22 cellular contexts compared by ENCODE assay signal in the genomic region with DNA sequence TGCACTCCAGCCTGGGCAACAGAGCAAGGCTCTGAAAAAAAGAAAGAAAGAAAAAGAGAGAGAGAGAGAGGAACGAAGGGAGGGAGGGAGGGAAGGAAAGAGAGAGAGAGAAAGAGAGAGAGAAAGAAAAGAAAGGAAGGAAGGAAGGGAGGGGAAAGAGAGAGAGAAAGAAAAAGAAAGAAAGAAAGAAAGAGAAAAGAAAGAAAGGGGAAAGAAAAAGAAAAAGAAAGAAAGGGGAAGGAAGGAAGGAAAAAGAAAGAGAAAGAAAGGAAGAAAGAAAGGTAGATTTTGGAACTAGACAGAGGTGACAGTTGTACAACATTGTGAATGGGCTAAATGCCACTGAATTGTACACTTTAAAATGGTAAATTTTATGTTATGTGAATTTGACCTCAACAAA. TPM values are rescaled to one million over a fixed set of nuclear protein-coding genes. Genes with fewer than 3 reads are reported as not detected.
DNase-seq lines count a peak whose midpoint lies in the region; ATAC-seq, FAIRE-seq and TF ChIP-seq lines count a peak whose summit lies in the region.
"Had no signal": no experiment of that assay in that cellular context is flagged by ENCODE, and none has a peak within 500 bp of the region (broad histone marks: within the 10 kb centered on the region; RNA-seq: fewer than 3 reads in every experiment).

No MANE protein-coding gene starts in this region.

- peak overlapping the region; percentile 2 for H3K27ac Mint-ChIP-seq in neural progenitor cell
- H3K27ac Mint-ChIP-seq in activated T-helper 1 cell treated with anti-CD3 and anti-CD28 coated beads, Interleukin-12 subunit alpha, Interleukin-12 subunit beta, Interleukin-2, Interleukin-4 antibody, amounts not matched to agents 30 ng/mL and 10 ng/mL and 1 ng/mL, durations not matched to agents 14 hours and 24 hours and 36 hours, result no peak overlapping the region
- H3K27ac Mint-ChIP-seq: B cell; CD14-positive monocyte; CD4-positive, CD25-positive, alpha-beta regulatory T cell; CD8-positive, alpha-beta memory T cell had no signal

- H3K27me3 Mint-ChIP-seq in neural progenitor cell (ENCODE audit: insufficient read depth, low read depth), result peaks cover 13% of the 10 kb centered on the region
- peaks cover 20% of the 10 kb centered on the region for H3K27me3 Mint-ChIP-seq in activated T-helper 1 cell treated with anti-CD3 and anti-CD28 coated beads, Interleukin-12 subunit alpha, Interleukin-12 subunit beta, Interleukin-2, Interleukin-4 antibody, amounts not matched to agents 30 ng/mL and 10 ng/mL and 1 ng/mL, durations not matched to agents 14 hours and 24 hours and 36 hours (ENCODE audit: insufficient read depth)

- no peak for TF ChIP-seq EP300 in K562 (IDR thresholded peaks at IDR 0.05; ENCODE audit: low read length)

- peak overlapping the region; percentile 22; the same call in 1 of the 2 replicates for H3K4me2 ChIP-seq in BLaER1
- no peak overlapping the region for H3K4me2 ChIP-seq in K562 (ENCODE audit: insufficient read depth, low read length)
- no peak overlapping the region for H3K4me2 ChIP-seq in neural progenitor cell
- H3K4me2 ChIP-seq: A549 had no signal

- H3K27ac ChIP-seq in BLaER1 (no peak overlapping the region), K562 (ENCODE audit: extremely low read depth, low read depth, low read length) (no peak overlapping the region), neural progenitor cell (no peak overlapping the region)
- H3K27ac ChIP-seq: 22Rv1, A549 had no signal

- H3K4me1 ChIP-seq in BLaER1 (peaks cover 17% of the 10 kb centered on the region), K562 (replicated peaks in 1 of 2; ENCODE audit: control insufficient read depth in 2 of 2, insufficient read depth in 2 of 2, low read length in 2 of 2) (no peaks in the 10 kb centered on the region), neural progenitor cell (peaks cover 5% of the 10 kb centered on the region)
- H3K4me1 ChIP-seq: Caco-2 had no signal

- in situ Hi-C loops in K562 (cut with MboI), result no loop called here

- H4K20me1 ChIP-seq in BLaER1, result no peaks in the 10 kb centered on the region
- no peaks in the 10 kb centered on the region for H4K20me1 ChIP-seq in K562 (replicated peaks; ENCODE audit: control insufficient read depth, insufficient read depth, low read length)
- no peaks in the 10 kb centered on the region for H4K20me1 ChIP-seq in neural progenitor cell (ENCODE audit: low read depth)

- CTCF ChIA-PET in K562 (lab: Yijun Ruan, JAX; ENCODE audit: low intra/inter-chr PET ratio), result no interaction called here

- POLR2A ChIA-PET in K562 (lab: Yijun Ruan, JAX), result no interaction called here

- H3K27me3 ChIP-seq in BLaER1 (no peaks in the 10 kb centered on the region), K562 (ENCODE audit: control insufficient read depth in 2 of 2, insufficient read depth in 2 of 2, low read length in 2 of 2) (peaks cover 3 to 43% of the 10 kb centered on the region in 2 experiments; a peak in 2 of 5 replicates), neural progenitor cell (no peaks in the 10 kb centered on the region)

- peaks cover 35% of the 10 kb centered on the region for H3K4me1 Mint-ChIP-seq in neural progenitor cell
- peaks cover 3% of the 10 kb centered on the region for H3K4me1 Mint-ChIP-seq in activated T-helper 1 cell treated with anti-CD3 and anti-CD28 coated beads, Interleukin-12 subunit alpha, Interleukin-12 subunit beta, Interleukin-2, Interleukin-4 antibody, amounts not matched to agents 30 ng/mL and 10 ng/mL and 1 ng/mL, durations not matched to agents 14 hours and 24 hours and 36 hours (ENCODE audit: low read depth)

- TF ChIP-seq POLR2A in K562 (conservative IDR thresholded peaks at IDR 0.05), result no peak

- intact Hi-C loops in K562 (cut with micrococcal nuclease), result no loop called here
- intact Hi-C loops in activated T-helper 1 cell treated with anti-CD3 and anti-CD28 coated beads, Interleukin-12 subunit alpha, Interleukin-12 subunit beta, Interleukin-2, Interleukin-4 antibody, amounts not matched to agents 30 ng/mL and 10 ng/mL and 1 ng/mL, durations not matched to agents 14 hours and 24 hours and 36 hours (cut with micrococcal nuclease), result no loop called here

- H3K36me3 ChIP-seq in BLaER1 (no peaks in the 10 kb centered on the region), K562 (ENCODE audit: control insufficient read depth, insufficient read depth, low read length) (no peaks in the 10 kb centered on the region), neural progenitor cell (no peaks in the 10 kb centered on the region)

- no peak for ATAC-seq in K562
- ATAC-seq: A549 had no signal

- no peaks in the 10 kb centered on the region for H3K36me3 Mint-ChIP-seq in neural progenitor cell
- no peaks in the 10 kb centered on the region for H3K36me3 Mint-ChIP-seq in activated T-helper 1 cell treated with anti-CD3 and anti-CD28 coated beads, Interleukin-12 subunit alpha, Interleukin-12 subunit beta, Interleukin-2, Interleukin-4 antibody, amounts not matched to agents 30 ng/mL and 10 ng/mL and 1 ng/mL, durations not matched to agents 14 hours and 24 hours and 36 hours (ENCODE audit: low read depth)
- H3K36me3 Mint-ChIP-seq: CD14-positive monocyte; CD4-positive, CD25-positive, alpha-beta regulatory T cell had no signal

- H3K9ac ChIP-seq in BLaER1, result no peak overlapping the region
- no peak overlapping the region for H3K9ac ChIP-seq in K562 (ENCODE audit: insufficient read depth in 1 of 2, low read depth in 2 of 2, low read length in 2 of 2)
- no peak overlapping the region for H3K9ac ChIP-seq in neural progenitor cell

- TF ChIP-seq CTCF in K562 (IDR thresholded peaks at IDR 0.05 in 2 of 3, conservative IDR thresholded peaks at IDR 0.05 in 1 of 3; ENCODE audit: insufficient read depth in 2 of 3, low read depth in 1 of 3, low read length in 3 of 3) (no peak), neural progenitor cell (IDR thresholded peaks at IDR 0.05) (no peak)

- H3K4me3 Mint-ChIP-seq in neural progenitor cell, result no peak overlapping the region
- H3K4me3 Mint-ChIP-seq in activated T-helper 1 cell treated with anti-CD3 and anti-CD28 coated beads, Interleukin-12 subunit alpha, Interleukin-12 subunit beta, Interleukin-2, Interleukin-4 antibody, amounts not matched to agents 30 ng/mL and 10 ng/mL and 1 ng/mL, durations not matched to agents 14 hours and 24 hours and 36 hours, result no peak overlapping the region
- H3K4me3 Mint-ChIP-seq: B cell; CD14-positive monocyte; CD4-positive, alpha-beta memory T cell; CD4-positive, CD25-positive, alpha-beta regulatory T cell; CD8-positive, alpha-beta memory T cell had no signal

- no CpG with 5 or more reads among the region's 1 CpG for WGBS in K562 (ENCODE audit: insufficient coverage, low coverage, missing lambda C conversion rate)

- peaks cover 11% of the 10 kb centered on the region; the same call in 1 of the 2 replicates for H3K9me3 ChIP-seq in BLaER1
- H3K9me3 ChIP-seq in K562 (replicated peaks; ENCODE audit: control insufficient read depth, insufficient read depth, low read depth, low read length), result no peaks in the 10 kb centered on the region
- H3K9me3 ChIP-seq in neural progenitor cell (ENCODE audit: low read depth), result peaks cover 3% of the 10 kb centered on the region

- H3K9me1 ChIP-seq in K562 (ENCODE audit: control insufficient read depth, insufficient read depth, low read length), result no peaks in the 10 kb centered on the region

- H3K9me3 Mint-ChIP-seq in neural progenitor cell, result peaks cover 4% of the 10 kb centered on the region
- no peaks in the 10 kb centered on the region for H3K9me3 Mint-ChIP-seq in activated T-helper 1 cell treated with anti-CD3 and anti-CD28 coated beads, Interleukin-12 subunit alpha, Interleukin-12 subunit beta, Interleukin-2, Interleukin-4 antibody, amounts not matched to agents 30 ng/mL and 10 ng/mL and 1 ng/mL, durations not matched to agents 14 hours and 24 hours and 36 hours

- no peak overlapping the region for H3K4me3 ChIP-seq in BLaER1
- H3K4me3 ChIP-seq in K562, result no peak overlapping the region
- no peak overlapping the region for H3K4me3 ChIP-seq in neural progenitor cell
- H3K4me3 ChIP-seq: A549 had no signal

- TF ChIP-seq RAD21 in K562 (CRISPR knock-in tag; conservative IDR thresholded peaks at IDR 0.05 in 1 of 2, IDR thresholded peaks at IDR 0.05 in 1 of 2), result no peak

- H2AFZ ChIP-seq in K562 (ENCODE audit: low read depth, low read length), result no peak overlapping the region
- no peak overlapping the region for H2AFZ ChIP-seq in neural progenitor cell (replicated peaks)

- no peak for DNase-seq in K562 (ENCODE audit: extremely low read depth in 1 of 4, low spot score in 3 of 4)
- DNase-seq in neural progenitor cell (ENCODE audit: low spot score), result no peak
- DNase-seq in activated T-helper 1 cell treated with anti-CD3 and anti-CD28 coated beads, Interleukin-12 subunit alpha, Interleukin-12 subunit beta, Interleukin-2, Interleukin-4 antibody, amounts not matched to agents 30 ng/mL and 10 ng/mL and 1 ng/mL, durations not matched to agents 14 hours and 24 hours and 36 hours (ENCODE audit: low spot score), result no peak
- no peak for DNase-seq in NK-92 treated with Interleukin-12 subunit alpha and Interleukin-12 subunit beta, amount 100 ng/mL, for 24 hours (lab: John Stamatoyannopoulos, UW)
- DNase-seq: AML-193; C1 segment of cervical spinal cord; Caco-2; Calu3; CD4-positive, alpha-beta memory T cell; CD4-positive, CD25-positive, alpha-beta regulatory T cell; CD8-positive, alpha-beta memory T cell; DMS79 treated with DMSO at 0.1 percent for 48 hours; GF-D8 had no signal

- peaks cover 4% of the 10 kb centered on the region for H3F3A ChIP-seq in neural progenitor cell (ENCODE audit: low read depth)

- no peak for FAIRE-seq in K562 (lab: Jason Lieb, UNC)
- FAIRE-seq: A549, D721Med, G401.6, GM12891, GM19239 had no signal

- H3K79me2 ChIP-seq in K562 (ENCODE audit: control insufficient read depth, insufficient read depth, low read length), result no peaks in the 10 kb centered on the region
- H3K79me2 ChIP-seq in neural progenitor cell (ENCODE audit: low read depth), result no peaks in the 10 kb centered on the region

- no TSS peak for BruUV-seq in K562 (replicated peaks; lab: Mats Ljungman, UMichigan)

RNA-seq across cellular contexts. Expression of a gene that starts 5.3 kb away (rescaled TPM):
- 0.81 and 2.2 TPM in 2 replicates for total RNA-seq in K562 (2011; cell fraction: chromatin; rRNA removed; ENCODE audit: low replicate concordance)
- 1.6 TPM in 1 of 2 replicates, not detected in the other for total RNA-seq in K562 (2011; cell fraction: nucleolus; rRNA removed)
- total RNA-seq in K562 (2011; cell fraction: nucleoplasm; rRNA removed), result 0.66 and 2.1 TPM in 2 replicates
- total RNA-seq in K562 (2014; rRNA removed) (0.20 TPM in 1 of 2 replicates, not detected in the other), K562 (2014; rRNA removed; fragmentation: Illumina TruSeq; extraction: Trizol) (0.33 and 0.61 TPM in 2 replicates), K562 (2015; rRNA removed; fragmentation: Illumina TruSeq; extraction: Trizol) (0.11 and 0.38 TPM in 2 replicates), K562 (2021) (0.16 and 0.35 TPM in 2 replicates), neural progenitor cell (ENCODE audit: low replicate concordance) (35.7 and 59.3 TPM in 2 replicates)
- polyA plus RNA-seq in K562 (2011; rRNA removed) (0.69 and 0.85 TPM in 2 replicates), K562 (2014; fragmentation: Illumina TruSeq; extraction: Trizol) (0.46 TPM in 1 of 2 replicates, not detected in the other), K562 (2014; fragmentation: Nextera tagmentation; extraction: Ambion mirVana) (under 1 TPM; 0.29 to 0.35 TPM), K562 (2014; rRNA removed) (1.0 TPM in 1 of 2 replicates, not detected in the other)
- polyA plus RNA-seq in K562 (2011; cell fraction: cytosol; rRNA removed), result 0.30 and 0.31 TPM in 2 replicates
- polyA plus RNA-seq in K562 (2011; cell fraction: nucleus; rRNA removed), result 0.54 and 0.91 TPM in 2 replicates
- 0.42 and 0.78 TPM in 2 replicates for polyA plus RNA-seq in K562 (2012)
- polyA minus RNA-seq in K562 (2011; rRNA and poly(A)+ RNA removed), result 0.18 TPM in 1 of 2 replicates, not detected in the other
- not detected in 2 replicates for polyA minus RNA-seq in K562 (2011; cell fraction: cytosol; rRNA and poly(A)+ RNA removed)
- polyA minus RNA-seq in K562 (2011; cell fraction: nucleus; rRNA and poly(A)+ RNA removed), result 1.8 and 2.8 TPM in 2 replicates
- total RNA-seq in activated T-helper 1 cell treated with anti-CD3 and anti-CD28 coated beads, Interleukin-12 subunit alpha, Interleukin-12 subunit beta, Interleukin-2, Interleukin-4 antibody, amounts not matched to agents 30 ng/mL and 10 ng/mL and 1 ng/mL, durations not matched to agents 14 hours and 24 hours and 36 hours, result 0.54 and 0.61 TPM in 2 replicates

Comparison
In these comparisons a context has a peak if more than half of its experiments do, and no peak if none do; other contexts are left out.
1. RNA of a gene that starts 5.3 kb away (total RNA-seq): 35.7 to 59.3 TPM in neural progenitor cell; 0.54 to 0.61 TPM in activated T-helper 1 cell treated with anti-CD3 and anti-CD28 coated beads, Interleukin-12 subunit alpha, Interleukin-12 subunit beta, Interleukin-2, Interleukin-4 antibody, amounts not matched to agents 30 ng/mL and 10 ng/mL and 1 ng/mL, durations not matched to agents 14 hours and 24 hours and 36 hours and 0.11 to 2.2 TPM in K562; every median in the first group is over 10 times any median in the second.